Comparison of ENCODE assay signal across 8 cellular contexts in the genomic region with DNA sequence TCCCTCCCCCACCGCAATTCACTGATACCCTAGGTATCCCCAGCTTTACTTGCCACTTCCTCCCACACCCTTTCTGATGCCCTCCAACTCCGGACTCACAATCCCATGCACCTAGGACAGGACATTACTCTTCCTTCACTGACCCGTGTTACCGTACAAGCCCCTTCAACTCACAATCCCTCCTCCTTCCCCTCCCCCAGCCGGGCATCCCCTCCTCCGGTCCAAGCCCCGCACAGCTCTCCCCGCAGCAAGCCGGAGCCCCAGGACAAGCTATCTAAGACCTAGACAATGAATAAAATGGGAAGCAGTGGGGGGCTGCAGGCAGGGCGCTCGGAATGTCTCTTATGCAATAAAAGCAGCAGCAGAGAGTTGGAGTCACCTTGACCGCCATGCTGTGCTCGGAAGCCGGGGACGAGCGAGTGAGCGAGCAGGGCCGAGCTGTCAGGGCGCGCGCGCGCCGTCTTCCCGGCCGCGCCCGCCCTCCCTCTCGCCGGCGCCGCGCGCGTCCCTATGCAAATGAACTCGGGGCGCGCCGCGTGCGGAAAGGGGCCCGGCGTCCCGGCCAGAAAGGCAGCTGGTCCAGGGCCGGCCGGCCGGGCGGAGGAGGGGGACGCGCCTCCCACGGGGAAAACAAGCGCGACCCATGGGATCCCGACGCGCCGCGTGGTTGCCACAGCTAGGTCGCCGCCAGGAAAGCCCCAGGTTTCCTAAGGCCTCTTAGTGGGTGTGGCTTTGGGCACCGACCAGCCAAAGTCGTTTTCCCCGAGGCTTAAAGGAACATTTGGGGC. TPM values are rescaled to one million over a fixed set of nuclear protein-coding genes. Genes with fewer than 3 reads are reported as not detected.
A peak's percentile ranks its signal among the peaks of the same experiment; 100 is the strongest.
DNase-seq lines count a peak whose midpoint lies in the region; ATAC-seq and TF ChIP-seq lines count a peak whose summit lies in the region.

A gene with protein sequence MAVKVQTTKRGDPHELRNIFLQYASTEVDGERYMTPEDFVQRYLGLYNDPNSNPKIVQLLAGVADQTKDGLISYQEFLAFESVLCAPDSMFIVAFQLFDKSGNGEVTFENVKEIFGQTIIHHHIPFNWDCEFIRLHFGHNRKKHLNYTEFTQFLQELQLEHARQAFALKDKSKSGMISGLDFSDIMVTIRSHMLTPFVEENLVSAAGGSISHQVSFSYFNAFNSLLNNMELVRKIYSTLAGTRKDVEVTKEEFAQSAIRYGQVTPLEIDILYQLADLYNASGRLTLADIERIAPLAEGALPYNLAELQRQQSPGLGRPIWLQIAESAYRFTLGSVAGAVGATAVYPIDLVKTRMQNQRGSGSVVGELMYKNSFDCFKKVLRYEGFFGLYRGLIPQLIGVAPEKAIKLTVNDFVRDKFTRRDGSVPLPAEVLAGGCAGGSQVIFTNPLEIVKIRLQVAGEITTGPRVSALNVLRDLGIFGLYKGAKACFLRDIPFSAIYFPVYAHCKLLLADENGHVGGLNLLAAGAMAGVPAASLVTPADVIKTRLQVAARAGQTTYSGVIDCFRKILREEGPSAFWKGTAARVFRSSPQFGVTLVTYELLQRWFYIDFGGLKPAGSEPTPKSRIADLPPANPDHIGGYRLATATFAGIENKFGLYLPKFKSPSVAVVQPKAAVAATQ (minus strand): TSS at position 421 of the 788 bp plus-strand sequence. CDS start 30 bp downstream, at position 391.

- H3K79me2 ChIP-seq in parathyroid adenoma: peaks cover 2% of the 10 kb centered on the region

- peak within 1 kb of the TSS; percentile 71 for H3K4me3 ChIP-seq in cardiac muscle cell
- peak within 1 kb of the TSS; percentile 96 for H3K4me3 ChIP-seq in parathyroid adenoma (ENCODE audit: low read depth, low read length)
- H3K4me3 ChIP-seq in thyroid gland (replicated peaks in 1 of 3): peak within 1 kb of the TSS; percentile 80 to 86 (median 81)

- H3K27ac ChIP-seq in cardiac muscle cell: peak within 1 kb of the TSS; percentile 46
- peak within 1 kb of the TSS; percentile 91 for H3K27ac ChIP-seq in parathyroid adenoma
- H3K27ac ChIP-seq in thyroid gland: peak within 1 kb of the TSS; percentile 55 to 78 (median 63)

- H2AFZ ChIP-seq in parathyroid adenoma: peak within 1 kb of the TSS; percentile 99

- 0 to 1% methylated on average over 14 to 44 of the region's 63 CpGs for WGBS in thyroid gland, 2 donors

- ATAC-seq in HG02571 (IDR thresholded peaks at IDR 0.05; ENCODE audit: unreplicated experiment): peak; percentile 96

- no peaks in the 10 kb centered on the region for H3K9me3 ChIP-seq in cardiac muscle cell (ENCODE audit: low read depth)
- H3K9me3 ChIP-seq in parathyroid adenoma (ENCODE audit: control insufficient read depth, low read length): no peaks in the 10 kb centered on the region
- no peaks in the 10 kb centered on the region for H3K9me3 ChIP-seq in thyroid gland

- H3K4me2 ChIP-seq in parathyroid adenoma (ENCODE audit: low read length): peak within 1 kb of the TSS; percentile 91

- H3K36me3 ChIP-seq in cardiac muscle cell (peaks cover 5% of the 10 kb centered on the region), parathyroid adenoma (ENCODE audit: control insufficient read depth, insufficient read depth, low read length) (no peaks in the 10 kb centered on the region), thyroid gland (no peaks in the 10 kb centered on the region)

- peak within 1 kb of the TSS; percentile 64 for H3K9ac ChIP-seq in parathyroid adenoma

- no peak for TF ChIP-seq CTCF in GM10266 (IDR thresholded peaks at IDR 0.05; ENCODE audit: control insufficient read depth, insufficient read depth, low read depth, missing control alignments)
- no peak for TF ChIP-seq CTCF in cardiac muscle cell (IDR thresholded peaks at IDR 0.05; ENCODE audit: low read depth, low read length)
- TF ChIP-seq CTCF in parathyroid adenoma (IDR thresholded peaks at IDR 0.05): no peak
- TF ChIP-seq CTCF in thyroid gland (IDR thresholded peaks at IDR 0.05): no peak

- H3K27me3 ChIP-seq in cardiac muscle cell: no peaks in the 10 kb centered on the region
- H3K27me3 ChIP-seq in parathyroid adenoma (ENCODE audit: control insufficient read depth, insufficient read depth, low read length): no peaks in the 10 kb centered on the region
- no peaks in the 10 kb centered on the region for H3K27me3 ChIP-seq in thyroid gland

- peak; percentile 94 for DNase-seq in GM10266 (ENCODE audit: extremely low spot score)
- DNase-seq in NCI-H1048 (lab: John Stamatoyannopoulos, UW): peak; percentile 60
- peak; percentile 78 for DNase-seq in SW480 (ENCODE audit: low spot score)
- DNase-seq in activated naive CD8-positive, alpha-beta T cell treated with anti-CD3 and anti-CD28 coated beads, Interleukin-2, amount 50 U/mL, for 16 hours (ENCODE audit: low read depth, low spot score): peak; percentile 35
- peak; percentile 88 to 95 for DNase-seq in cardiac muscle cell (ENCODE audit: low read depth in 1 of 2, low spot score in 1 of 2)
- DNase-seq in thyroid gland: peak; percentile 80 to 88

- TF ChIP-seq POLR2A in thyroid gland (IDR thresholded peaks at IDR 0.05): peak; percentile 20 to 81

- H3K4me1 ChIP-seq in cardiac muscle cell (ENCODE audit: low read depth): peaks cover 6% of the 10 kb centered on the region
- H3K4me1 ChIP-seq in parathyroid adenoma: peaks cover 3% of the 10 kb centered on the region
- H3K4me1 ChIP-seq in thyroid gland: peaks cover 6 to 12% of the 10 kb centered on the region in 2 donors

- intact Hi-C loops in thyroid gland (cut with DNase I): no loop called here

RNA-seq across cellular contexts. Expression of the gene that starts here (rescaled TPM):
- total RNA-seq in cardiac muscle cell (25.5 and 37.2 TPM in 2 replicates), thyroid gland (10 to 100 TPM; 37.3 to 61.4 (median 46.3) TPM)
- polyA plus RNA-seq in cardiac muscle cell: 31.4 and 53.3 TPM in 2 replicates

Comparison
In these comparisons a context has a peak if more than half of its experiments do, and no peak if none do; other contexts are left out.
1. Peak in every context shown above with its lines: DNase-seq, ATAC-seq, H3K4me3 ChIP-seq and H3K27ac ChIP-seq.
2. DNase-seq: peak in every context shown above with its lines; median percentile 94 in GM10266; 92 in cardiac muscle cell; 84 in thyroid gland; 78 in SW480; 60 in NCI-H1048; 35 in activated naive CD8-positive, alpha-beta T cell treated with anti-CD3 and anti-CD28 coated beads, Interleukin-2, amount 50 U/mL, for 16 hours.